1 cellular context compared by ENCODE assay signal in genomic region chr1:31689394-31689793, GRCh38.
TF ChIP-seq lines count a peak whose summit lies in the region.

No MANE protein-coding gene starts in this region.

TF ChIP-seq in GM23338, 12 proteins besides CTCF, POLR2A, EP300 and RAD21 (continued from another document):
- TF ChIP-seq EZH2 (IDR thresholded peaks at IDR 0.05; ENCODE audit: low read depth, unreplicated experiment) (no peak), ZNF114 (CRISPR knock-in tag; IDR thresholded peaks at IDR 0.05) (no peak), JUNB (IDR thresholded peaks at IDR 0.05; ENCODE audit: unreplicated experiment) (no peak), NANOG (IDR thresholded peaks at IDR 0.05; ENCODE audit: borderline replicate concordance) (no peak), ZNF331 (CRISPR knock-in tag; IDR thresholded peaks at IDR 0.05; ENCODE audit: low read depth) (no peak)
